ENCODE assay signal across 17 cellular contexts in genomic region chr1:224805889-224806288, GRCh38.
A peak's percentile ranks its signal among the peaks of the same experiment; 100 is the strongest.
DNase-seq lines count a peak whose midpoint lies in the region; ATAC-seq, FAIRE-seq and TF ChIP-seq lines count a peak whose summit lies in the region.
"Had no signal": no experiment of that assay in that cellular context is flagged by ENCODE, and none has a peak within 500 bp of the region (broad histone marks: within the 10 kb centered on the region; RNA-seq: fewer than 3 reads in every experiment).

No MANE protein-coding gene starts in this region.

- H3K4me2 ChIP-seq in GM12878 (ENCODE audit: control insufficient read depth, insufficient read depth) = no peak overlapping the region

- peaks cover 2% of the 10 kb centered on the region; the same call in 1 of the 3 replicates for H3K9me3 ChIP-seq in GM12878 (replicated peaks; ENCODE audit: control insufficient read depth, insufficient read depth, low read length)
- H3K9me3 ChIP-seq: Caco-2 had no signal

- in situ Hi-C loops in GM12878 (cut with MboI) = no loop called here

- no peaks in the 10 kb centered on the region for H3K79me2 ChIP-seq in GM12878 (ENCODE audit: control insufficient read depth, insufficient read depth, low read length)

- BruUV-seq in GM12878 (replicated peaks; lab: Mats Ljungman, UMichigan) = no TSS peak

- H3K27me3 ChIP-seq in GM12878 (replicated peaks in 1 of 2; ENCODE audit: control insufficient read depth in 2 of 2, insufficient read depth in 2 of 2, low read length in 1 of 2) = no peaks in the 10 kb centered on the region

- SMC1A ChIA-PET in GM12878 (lab: Charles Lee; ENCODE audit: uncharacterized antibody, unreplicated experiment) = interaction anchor here (0.7 to 3.1 kb wide), 7 partner anchors 12 to 66 kb away, joined by 3 to 18 read pairs (median 5); no protein-coding TSS in a partner anchor

- intact Hi-C loops in GM12878 (cut with micrococcal nuclease; ENCODE audit: unreplicated experiment) = no loop called here

- RAD21 ChIA-PET in GM12878 (lab: Charles Lee; ENCODE audit: unreplicated experiment) = interaction anchor here (0.6 to 1.8 kb wide), 6 partner anchors 12 to 117 kb away, joined by 3 to 8 read pairs (median 6); no protein-coding TSS in a partner anchor

- no peak for TF ChIP-seq CTCF in GM12865 (IDR thresholded peaks at IDR 0.05; ENCODE audit: insufficient read depth, low read depth, low read length, missing control alignments)
- no peak for TF ChIP-seq CTCF in GM12878 (IDR thresholded peaks at IDR 0.05 in 2 of 3, conservative IDR thresholded peaks at IDR 0.05 in 1 of 3; ENCODE audit: control insufficient read depth in 2 of 3, extremely low read depth in 1 of 3, insufficient read depth in 1 of 3, low read depth in 3 of 3, low read length in 3 of 3)

- H2AFZ ChIP-seq in GM12878 (ENCODE audit: control insufficient read depth, low read depth, low read length) = no peak overlapping the region
- H2AFZ ChIP-seq: GM23248 had no signal

- H3K36me3 ChIP-seq in GM12878 (ENCODE audit: control insufficient read depth in 2 of 2, insufficient read depth in 2 of 2, low read length in 1 of 2) = no peaks in the 10 kb centered on the region

- CTCF ChIA-PET in GM12878 (lab: Yijun Ruan, JAX) = interaction anchor here (0.7 to 3.3 kb wide), 3 partner anchors 46 to 117 kb away, joined by 3 to 16 read pairs (median 3); no protein-coding TSS in a partner anchor

- H3K4me1 ChIP-seq in GM12878 (ENCODE audit: control insufficient read depth, insufficient read depth, low read length) = no peaks in the 10 kb centered on the region
- H3K4me1 ChIP-seq: Caco-2 had no signal

- TF ChIP-seq EP300 in GM12878 (IDR thresholded peaks at IDR 0.05; ENCODE audit: borderline replicate concordance in 1 of 2, control insufficient read depth in 1 of 2, low read depth in 2 of 2, low read length in 2 of 2) = no peak

- ATAC-seq in GM18868 (IDR thresholded peaks at IDR 0.05; ENCODE audit: unreplicated experiment) = peak; percentile 52
- ATAC-seq in GM12878 = peak; percentile 62
- ATAC-seq: CD8-positive, alpha-beta T cell had no signal

- no peak overlapping the region for H3K9ac ChIP-seq in GM12878 (ENCODE audit: control insufficient read depth, insufficient read depth, low read length)
- H3K9ac ChIP-seq: GM23248 had no signal

- no peaks in the 10 kb centered on the region for H4K20me1 ChIP-seq in GM12878 (ENCODE audit: control insufficient read depth, insufficient read depth)

- peak; percentile 57 for FAIRE-seq in GM12878 (lab: Jason Lieb, UNC)
- FAIRE-seq: H1 had no signal

- no peak for TF ChIP-seq RAD21 in GM12878 (IDR thresholded peaks at IDR 0.05; ENCODE audit: insufficient read depth, low read depth, low read length)

- peak; percentile 35 for DNase-seq in GM12865 (ENCODE audit: low read depth)
- DNase-seq in GM12878 (ENCODE audit: low read depth, low spot score) = no peak
- no peak for DNase-seq in activated effector memory CD4-positive, alpha-beta T cell treated with Interleukin-2 at 50 U/mL for 16 hours
- no peak for DNase-seq in hypothalamus (lab: John Stamatoyannopoulos, UW)
- DNase-seq in amygdala (lab: John Stamatoyannopoulos, UW) = no peak
- DNase-seq: C1 segment of cervical spinal cord; Caco-2; CD4-positive, CD25-positive, alpha-beta regulatory T cell; CD8-positive, alpha-beta T cell; DMS153; EL; GDM1; GM23248; H7; HCEC 1CT had no signal

- no peak overlapping the region for H3K27ac ChIP-seq in GM12878 (ENCODE audit: control insufficient read depth, insufficient read depth)
- H3K27ac ChIP-seq: GM23248 had no signal

- TF ChIP-seq POLR2A in GM12878 (IDR thresholded peaks at IDR 0.05; ENCODE audit: low read depth, low read length) = no peak

- WGBS in GM12878 (ENCODE audit: insufficient coverage, insufficient replicate concordance, low lambda C conversion rate, missing lambda C conversion rate) = 31% methylated on average over 2 of the region's 2 CpGs

- H3K4me3 ChIP-seq in GM12865 (ENCODE audit: low read depth, low read length) = no peak overlapping the region
- no peak overlapping the region for H3K4me3 ChIP-seq in GM12878
- H3K4me3 ChIP-seq: GM23248 had no signal

- POLR2A ChIA-PET in GM12878 (lab: Charles Lee) = interaction anchor here (2.7 kb wide), 1 partner anchor 21 kb away, joined by 12 read pairs; no protein-coding TSS in a partner anchor

TF ChIP-seq in GM12878, 131 proteins besides CTCF, POLR2A, EP300 and RAD21:
- no peak for TF ChIP-seq RFX5 (IDR thresholded peaks at IDR 0.05; ENCODE audit: low read depth, low read length)
- no peak for TF ChIP-seq SMARCA5 (IDR thresholded peaks at IDR 0.05)
- no peak for TF ChIP-seq SMAD1 (IDR thresholded peaks at IDR 0.05; ENCODE audit: low read depth, partially characterized antibody)
- no peak for TF ChIP-seq BCLAF1 (IDR thresholded peaks at IDR 0.05)
- TF ChIP-seq RCOR1 (conservative IDR thresholded peaks at IDR 0.05; ENCODE audit: low read depth, low read length) = no peak
- TF ChIP-seq MLLT1 (IDR thresholded peaks at IDR 0.05) = no peak
- TF ChIP-seq NFYA (IDR thresholded peaks at IDR 0.05; ENCODE audit: borderline replicate concordance, low read depth, low read length) = no peak
- no peak for TF ChIP-seq JUND (IDR thresholded peaks at IDR 0.05; ENCODE audit: low read depth, low read length)
- no peak for TF ChIP-seq SKIL (IDR thresholded peaks at IDR 0.05; ENCODE audit: low read depth, poor library complexity, severe bottlenecking)
- no peak for TF ChIP-seq CBX5 (IDR thresholded peaks at IDR 0.05; ENCODE audit: low read depth)
- no peak for TF ChIP-seq NR2C1 (IDR thresholded peaks at IDR 0.05)
